ENCODE assay signal across 20 cellular contexts in the genomic region with DNA sequence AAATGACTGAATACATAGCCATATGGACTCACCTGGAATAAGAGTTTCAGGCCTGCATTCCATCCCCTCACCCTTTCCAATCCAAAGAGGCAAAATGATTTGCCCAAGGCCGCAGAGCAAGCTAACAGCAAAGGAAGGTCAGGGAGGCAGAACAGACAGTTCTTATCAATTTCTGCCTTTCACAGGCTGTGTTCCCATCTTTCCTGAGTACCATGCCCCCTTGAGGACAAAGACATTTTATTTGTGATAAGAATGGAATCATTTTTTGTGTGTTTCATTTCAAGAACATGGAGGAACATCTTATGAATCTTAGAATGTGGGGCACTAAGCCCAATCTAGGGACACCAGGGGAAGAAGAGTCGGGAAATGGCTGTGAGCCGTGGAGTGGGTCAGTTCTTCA. TPM values are rescaled to one million over a fixed set of nuclear protein-coding genes. Genes with fewer than 3 reads are reported as not detected.
DNase-seq lines count a peak whose midpoint lies in the region; ATAC-seq, FAIRE-seq and TF ChIP-seq lines count a peak whose summit lies in the region.
"Had no signal": no experiment of that assay in that cellular context is flagged by ENCODE, and none has a peak within 500 bp of the region (broad histone marks: within the 10 kb centered on the region; RNA-seq: fewer than 3 reads in every experiment).

No MANE protein-coding gene starts in this region.

- BruUV-seq in GM12878 (replicated peaks; lab: Mats Ljungman, UMichigan) = no TSS peak

- no peak overlapping the region for H3K4me2 ChIP-seq in GM12878 (ENCODE audit: control insufficient read depth, insufficient read depth)

- no peak overlapping the region for H3K4me3 Mint-ChIP-seq in nephron
- H3K4me3 Mint-ChIP-seq in CD14-positive monocyte = no peak overlapping the region
- H3K4me3 Mint-ChIP-seq: CD8-positive, alpha-beta memory T cell; naive B cell; T-helper 1 cell treated with Interleukin-12 subunit alpha and Interleukin-12 subunit beta and Interleukin-4 antibody, amounts not matched to agents 30 μg/mL and 1 μg/mL, for 36 hours had no signal

- in situ Hi-C loops in GM12878 (cut with MboI) = no loop called here

- no peak overlapping the region for H3K9ac ChIP-seq in GM12878 (ENCODE audit: control insufficient read depth, insufficient read depth, low read length)

- H3K79me2 ChIP-seq in GM12878 (ENCODE audit: control insufficient read depth, insufficient read depth, low read length) = peaks cover 14% of the 10 kb centered on the region

- H3K4me1 ChIP-seq in BE2C (peaks cover 25% of the 10 kb centered on the region), GM12878 (ENCODE audit: control insufficient read depth, insufficient read depth, low read length) (peaks cover 25% of the 10 kb centered on the region)

- H3K27ac Mint-ChIP-seq in nephron (peak overlapping the region; percentile 17 to 85 (median 31)), CD14-positive monocyte (no peak overlapping the region)
- H3K27ac Mint-ChIP-seq: CD8-positive, alpha-beta memory T cell; T-helper 1 cell treated with Interleukin-12 subunit alpha and Interleukin-12 subunit beta and Interleukin-4 antibody, amounts not matched to agents 30 μg/mL and 1 μg/mL, for 36 hours had no signal

- FAIRE-seq in GM12878 (lab: Jason Lieb, UNC) = no peak
- FAIRE-seq: HTR-8/SVneo had no signal

- H3K9me3 ChIP-seq in BE2C (no peaks in the 10 kb centered on the region), GM12878 (replicated peaks; ENCODE audit: control insufficient read depth, insufficient read depth, low read length) (no peaks in the 10 kb centered on the region)
- H3K9me3 ChIP-seq: ascending aorta, right atrium auricular region had no signal

- TF ChIP-seq CTCF in BE2C (IDR thresholded peaks at IDR 0.05; ENCODE audit: low read depth, low read length) = peak; percentile 57
- no peak; a peak in 1 of 6 replicates for TF ChIP-seq CTCF in GM12878 (IDR thresholded peaks at IDR 0.05 in 2 of 3, conservative IDR thresholded peaks at IDR 0.05 in 1 of 3; ENCODE audit: control insufficient read depth in 2 of 3, extremely low read depth in 1 of 3, insufficient read depth in 1 of 3, low read depth in 3 of 3, low read length in 3 of 3)
- TF ChIP-seq CTCF in nephron (IDR thresholded peaks at IDR 0.05; ENCODE audit: unreplicated experiment in 3 of 3) = peak in 1 of 3 experiments; percentile 25
- TF ChIP-seq CTCF in CD14-positive monocyte (IDR thresholded peaks at IDR 0.05) = no peak

- no peak for TF ChIP-seq RAD21 in GM12878 (IDR thresholded peaks at IDR 0.05; ENCODE audit: insufficient read depth, low read depth, low read length)

- no peak overlapping the region for H3K27ac ChIP-seq in GM12878 (ENCODE audit: control insufficient read depth, insufficient read depth)
- H3K27ac ChIP-seq: ascending aorta, right atrium auricular region had no signal

- RAD21 ChIA-PET in GM12878 (lab: Charles Lee; ENCODE audit: unreplicated experiment) = interaction anchor here (1.2 kb wide), 2 partner anchors 11 to 13 kb away, joined by 3 read pairs; no protein-coding TSS in a partner anchor

- H3K9me3 Mint-ChIP-seq in nephron (no peaks in the 10 kb centered on the region), CD14-positive monocyte (no peaks in the 10 kb centered on the region)
- H3K9me3 Mint-ChIP-seq: CD8-positive, alpha-beta memory T cell; T-helper 1 cell treated with Interleukin-12 subunit alpha and Interleukin-12 subunit beta and Interleukin-4 antibody, amounts not matched to agents 30 μg/mL and 1 μg/mL, for 36 hours had no signal

- peak overlapping the region; percentile 25 for H3K4me3 ChIP-seq in BE2C (ENCODE audit: low read depth, low read length)
- H3K4me3 ChIP-seq in GM12878 = no peak overlapping the region
- H3K4me3 ChIP-seq: ascending aorta, right atrium auricular region had no signal

- H3K27me3 ChIP-seq in BE2C (no peaks in the 10 kb centered on the region), GM12878 (replicated peaks in 1 of 2; ENCODE audit: control insufficient read depth in 2 of 2, insufficient read depth in 2 of 2, low read length in 1 of 2) (no peaks in the 10 kb centered on the region)
- H3K27me3 ChIP-seq: ascending aorta, right atrium auricular region had no signal

- POLR2A ChIA-PET in GM12878 (lab: Charles Lee) = interaction anchor here (1.1 kb wide), 1 partner anchor 9 kb away, joined by 3 read pairs; no protein-coding TSS in a partner anchor

- no peak for TF ChIP-seq EP300 in GM12878 (IDR thresholded peaks at IDR 0.05; ENCODE audit: borderline replicate concordance in 1 of 2, control insufficient read depth in 1 of 2, low read depth in 2 of 2, low read length in 2 of 2)

- H3K36me3 Mint-ChIP-seq in nephron (ENCODE audit: low read depth) = peaks cover 54% of the 10 kb centered on the region
- peaks cover 0 to 2% of the 10 kb centered on the region in 2 donors for H3K36me3 Mint-ChIP-seq in CD14-positive monocyte
- H3K36me3 Mint-ChIP-seq: CD8-positive, alpha-beta memory T cell had no signal

- H3K4me1 Mint-ChIP-seq in nephron (peaks cover 57% of the 10 kb centered on the region), CD14-positive monocyte (peaks cover 7% of the 10 kb centered on the region)
- H3K4me1 Mint-ChIP-seq: CD8-positive, alpha-beta memory T cell had no signal

- no peak for ATAC-seq in GM12878

- H2AFZ ChIP-seq in GM12878 (ENCODE audit: control insufficient read depth, low read depth, low read length) = no peak overlapping the region

- WGBS in GM12878 (ENCODE audit: insufficient coverage, insufficient replicate concordance, low lambda C conversion rate, missing lambda C conversion rate) = 84% methylated on average over 3 of the region's 3 CpGs

- DNase-seq in BE2C (no peak), Kasumi-1 (lab: John Stamatoyannopoulos, UW) (peak; percentile 14 to 24), GM12878 (ENCODE audit: low read depth, low spot score) (no peak), CD14-positive monocyte (ENCODE audit: low spot score) (no peak), amniotic stem cell (lab: John Stamatoyannopoulos, UW) (no peak), middle frontal gyrus (ENCODE audit: extremely low spot score, low spot score) (no peak)
- DNase-seq in activated CD4-positive, alpha-beta T cell treated with anti-CD3 and anti-CD28 coated beads for 4 hours = no peak
- DNase-seq: activated CD4-positive, alpha-beta T cell treated with anti-CD3 and anti-CD28 coated beads, Interleukin-2, amount 50 U/mL, for 48 hours; CD8-positive, alpha-beta memory T cell; effector memory CD4-positive, alpha-beta T cell; head of caudate nucleus; kidney glomerular epithelial cell; naive B cell; NCI-H1092 treated with DMSO at 0.1 percent for 48 hours; stimulated activated naive CD4-positive, alpha-beta T cell treated with Interleukin-2 at 50 U/mL for 16 hours had no signal

- intact Hi-C loops in GM12878 (cut with micrococcal nuclease; ENCODE audit: unreplicated experiment) (no loop called here), CD14-positive monocyte (cut with micrococcal nuclease) (no loop called here)

- H4K20me1 ChIP-seq in GM12878 (ENCODE audit: control insufficient read depth, insufficient read depth) = no peaks in the 10 kb centered on the region

- H3K36me3 ChIP-seq in BE2C (no peaks in the 10 kb centered on the region), GM12878 (ENCODE audit: control insufficient read depth in 2 of 2, insufficient read depth in 2 of 2, low read length in 1 of 2) (peaks cover 10 to 13% of the 10 kb centered on the region in 2 experiments; a peak in 3 of 4 replicates)

- TF ChIP-seq POLR2A in GM12878 (IDR thresholded peaks at IDR 0.05; ENCODE audit: low read depth, low read length) = no peak

- SMC1A ChIA-PET in GM12878 (lab: Charles Lee; ENCODE audit: uncharacterized antibody, unreplicated experiment) = interaction anchor here (1.3 kb wide), 1 partner anchor 40 kb away, joined by 4 read pairs; no protein-coding TSS in a partner anchor

- CTCF ChIA-PET in GM12878 (lab: Yijun Ruan, JAX) = interaction anchor here (0.6 to 1.9 kb wide), 3 partner anchors 13 to 165 kb away, joined by 3 to 4 read pairs (median 3); no protein-coding TSS in a partner anchor

- H3K27me3 Mint-ChIP-seq in nephron (ENCODE audit: low read depth) (peaks cover 4% of the 10 kb centered on the region), CD14-positive monocyte (ENCODE audit: low read depth in 3 of 3) (peaks cover 2 to 5% (median 5%) of the 10 kb centered on the region in 3 donors)
- H3K27me3 Mint-ChIP-seq: naive B cell had no signal

TF ChIP-seq in GM12878, 131 proteins besides CTCF, POLR2A, EP300 and RAD21 (continues in another document):
- peak; percentile 3; the same call in 1 of the 2 replicates for TF ChIP-seq SMC3 (IDR thresholded peaks at IDR 0.05; ENCODE audit: borderline replicate concordance, low read length)

RNA-seq across cellular contexts. Expression of a gene that starts 13.9 kb away (rescaled TPM):
- polyA plus RNA-seq in BE2C (2012; ENCODE audit: insufficient read depth, insufficient read length, low read depth) = 7.5 TPM
- total RNA-seq in GM12878 (2013; cell fraction: nucleolus; rRNA removed) = 67.2 and 79.0 TPM in 2 replicates
- total RNA-seq in GM12878 (2014; rRNA removed) (15.1 and 15.5 TPM in 2 replicates), GM12878 (2014; rRNA removed; fragmentation: Illumina TruSeq; extraction: Trizol) (14.1 and 14.3 TPM in 2 replicates), GM12878 (2021) (18.9 and 21.8 TPM in 2 replicates)
- 13.4 TPM for polyA plus RNA-seq in GM12878 (2011; ENCODE audit: low read depth)
- polyA plus RNA-seq in GM12878 (2011; rRNA removed) (11.2 and 14.2 TPM in 2 replicates), GM12878 (2014; fragmentation: Illumina TruSeq; extraction: Trizol) (14.6 and 17.1 TPM in 2 replicates), GM12878 (2014; fragmentation: Nextera tagmentation; extraction: Ambion mirVana) (1 to 10 TPM; 4.1 to 4.5 TPM), GM12878 (2014; rRNA removed) (10.8 and 13.7 TPM in 2 replicates), GM12878 (2016; fragmentation: Nextera tagmentation; extraction: Ambion mirVana) (1 to 10 TPM; 5.6 to 7.0 TPM), CD14-positive monocyte (10 to 100 TPM in 1 of 2 donors, 1 to 10 TPM in 1; 7.3 to 11.6 TPM)
- polyA plus RNA-seq in GM12878 (2011; cell fraction: cytosol; rRNA removed) = 9.4 and 10.7 TPM in 2 replicates
- 11.3 and 16.0 TPM in 2 replicates for polyA plus RNA-seq in GM12878 (2011; cell fraction: nucleus; rRNA removed)
- 16.1 and 17.3 TPM in 2 replicates for polyA plus RNA-seq in GM12878 (2012)
- polyA minus RNA-seq in GM12878 (2011; rRNA and poly(A)+ RNA removed) = 22.4 and 25.5 TPM in 2 replicates
- polyA minus RNA-seq in GM12878 (2011; cell fraction: cytosol; rRNA and poly(A)+ RNA removed) = 11.3 and 12.8 TPM in 2 replicates
- 19.9 and 41.5 TPM in 2 replicates for polyA minus RNA-seq in GM12878 (2011; cell fraction: nucleus; rRNA and poly(A)+ RNA removed)

Comparison
In these comparisons a context has a peak if more than half of its experiments do, and no peak if none do; other contexts are left out.
1. DNase-seq: peak in Kasumi-1 (2 of 2); none in BE2C (single experiment), GM12878 (single experiment), CD14-positive monocyte (single experiment), activated CD4-positive, alpha-beta T cell treated with anti-CD3 and anti-CD28 coated beads for 4 hours (0 of 2), amniotic stem cell (single experiment) and middle frontal gyrus (single experiment).
2. H3K27ac Mint-ChIP-seq: peak in nephron (3 of 3); none in CD14-positive monocyte (0 of 7).